In the genomic region with DNA sequence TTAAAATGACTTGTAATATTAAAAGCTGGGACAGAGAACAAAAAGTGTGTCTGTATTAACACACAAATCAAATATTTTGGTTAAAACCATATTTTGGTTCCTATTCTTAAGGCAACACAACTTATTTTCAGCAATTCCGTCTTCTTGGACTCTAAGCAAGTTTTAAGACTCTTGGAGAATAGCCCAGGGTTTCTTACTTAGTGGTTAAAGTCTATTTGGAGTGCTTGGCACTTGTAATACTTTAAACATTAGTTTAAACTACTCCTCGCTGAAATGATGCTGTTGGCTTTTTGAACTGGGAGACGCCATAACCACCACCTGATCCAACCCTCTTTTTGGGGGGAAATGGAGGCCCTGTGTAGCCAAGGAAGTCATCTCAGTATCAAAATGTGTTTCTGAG, we compare ENCODE assay signal across 26 cellular contexts.
"Had no signal": no experiment of that assay in that cellular context is flagged by ENCODE, and none has a peak within 500 bp of the region (broad histone marks: within the 10 kb centered on the region; RNA-seq: fewer than 3 reads in every experiment).

No MANE protein-coding gene starts in this region.

- H3K27ac ChIP-seq: SK-N-MC, VCaP had no signal

- H3K36me3 ChIP-seq: MG63 had no signal

- DNase-seq: activated CD4-positive, alpha-beta memory T cell treated with anti-CD3 and anti-CD28 coated beads for 36 hours; activated CD4-positive, alpha-beta T cell treated with anti-CD3 and anti-CD28 coated beads, Interleukin-2, amount 10 ng/mL, durations not matched to agents 7 days and 5 days; activated CD4-positive, CD25-positive, alpha-beta regulatory T cell; activated CD8-positive, alpha-beta memory T cell treated with anti-CD3 and anti-CD28 coated beads for 24 hours; activated gamma-delta T cell; activated naive CD4-positive, alpha-beta T cell treated with anti-CD3 and anti-CD28 coated beads for 36 hours; activated T-cell treated with anti-CD3 and anti-CD28 coated beads, Interleukin-2, amount 50 U/mL, for 48 hours; amygdala; central memory CD4-positive, alpha-beta T cell; MG63; MV-4-11; NCI-H1092 treated with DMSO at 0.1 percent for 48 hours; NCI-H1417 treated with DMSO at 0.1 percent for 48 hours; NCI-H1694 treated with DMSO at 0.1 percent for 48 hours; NCI-H2029 treated with DMSO at 0.1 percent for 48 hours; NCI-H345; NCI-H510A; NCI-H526 treated with DMSO at 0.1 percent for 48 hours; NCI-H82; T-cell; T-helper 2 cell; T1000 had no signal

- ATAC-seq: activated T-helper 17 cell treated with anti-CD3 and anti-CD28 coated beads, Interleukin-2, amount 50 U/mL, for 72 hours; Right ventricle myocardium inferior; T-cell had no signal

- H3K4me3 ChIP-seq: MG63, SK-N-MC had no signal

- H3K27me3 ChIP-seq: MG63 had no signal

- H3K9me3 ChIP-seq: MG63 had no signal
